8 cellular contexts compared by ENCODE assay signal in genomic region chr2:240561325-240561971, GRCh38. TPM values are rescaled to one million over a fixed set of nuclear protein-coding genes. Genes with fewer than 3 reads are reported as not detected.
DNase-seq lines count a peak whose midpoint lies in the region; FAIRE-seq and TF ChIP-seq lines count a peak whose summit lies in the region.

No MANE protein-coding gene starts in this region.

- no peak for FAIRE-seq in RCC 7860 (lab: Jason Lieb, UNC)

- H3K4me1 ChIP-seq in mucosa of rectum (ENCODE audit: control insufficient read depth in 2 of 2, insufficient read depth in 2 of 2, low read length in 2 of 2) = peaks cover 41% of the 10 kb centered on the region in 2 donors

- H3K27ac ChIP-seq in mucosa of rectum (ENCODE audit: low read depth in 2 of 2, low read length in 2 of 2) = peak overlapping the region; percentile 95 to 97

- H3K27me3 ChIP-seq in H7 (ENCODE audit: control insufficient read depth, insufficient read depth, low read length) = peaks cover 20% of the 10 kb centered on the region
- no peaks in the 10 kb centered on the region for H3K27me3 ChIP-seq in mucosa of rectum (ENCODE audit: control insufficient read depth in 2 of 2, insufficient read depth in 2 of 2, low read length in 2 of 2)

- H3K9ac ChIP-seq in mucosa of rectum (ENCODE audit: low read depth in 1 of 2, low read length in 2 of 2) = peak overlapping the region; percentile 79 to 92

- H3K9me3 ChIP-seq in mucosa of rectum (ENCODE audit: control insufficient read depth in 2 of 2, low read length in 2 of 2) = no peaks in the 10 kb centered on the region

- in situ Hi-C loops in GM13977 (cut with MboI; ENCODE audit: low pct_unique_long_range_greater_than_20kb, low sequenced_read_pairs, unreplicated experiment) = no loop called here

- TF ChIP-seq CTCF in GM10266 (IDR thresholded peaks at IDR 0.05; ENCODE audit: control insufficient read depth, insufficient read depth, low read depth, missing control alignments) = no peak
- no peak for TF ChIP-seq CTCF in GM13977 (IDR thresholded peaks at IDR 0.05; ENCODE audit: extremely low read depth, insufficient read depth, missing control alignments)

- H3K4me3 ChIP-seq in H7 (ENCODE audit: insufficient read depth, low read depth, low read length) = peak overlapping the region; percentile 46
- H3K4me3 ChIP-seq in mucosa of rectum (ENCODE audit: low read length in 2 of 2) = peak overlapping the region; percentile 77 to 87

- H3K36me3 ChIP-seq in H7 (replicated peaks; ENCODE audit: control insufficient read depth, insufficient read depth, low read length) = no peaks in the 10 kb centered on the region; the same call in 1 of the 2 replicates
- peaks cover 0 to 2% of the 10 kb centered on the region in 2 donors for H3K36me3 ChIP-seq in mucosa of rectum (ENCODE audit: control insufficient read depth in 2 of 2, insufficient read depth in 2 of 2, low read length in 2 of 2)

- DNase-seq in DMS53 (lab: John Stamatoyannopoulos, UW) = peak; percentile 76
- no peak for DNase-seq in H7
- peak; percentile 71 for DNase-seq in RCC 7860 (ENCODE audit: low spot score)
- DNase-seq in dermis blood vessel endothelial cell = peak; percentile 63
- no peak for DNase-seq in GM10266 (ENCODE audit: extremely low spot score)
- no peak for DNase-seq in activated CD4-positive, alpha-beta T cell treated with anti-CD3 and anti-CD28 coated beads, Interleukin-2, amount 50 U/mL, for 4 hours
- DNase-seq in GM13977 (ENCODE audit: low spot score) = no peak

RNA-seq across cellular contexts. Expression of gene DUSP28, which starts 1.3 kb away (rescaled TPM):
- 2.4 and 2.5 TPM in 2 replicates for total RNA-seq in H7 (2014; rRNA removed; shearing (Covaris generic))
- 1.9 and 2.4 TPM in 2 replicates for total RNA-seq in dermis blood vessel endothelial cell

RNA-seq across cellular contexts. Expression of gene ANKMY1, which starts 3.7 kb away (rescaled TPM):
- total RNA-seq in H7 (2014; rRNA removed; shearing (Covaris generic)) = 3.6 and 8.9 TPM in 2 replicates
- 6.3 and 6.8 TPM in 2 replicates for total RNA-seq in dermis blood vessel endothelial cell

RNA-seq across cellular contexts. Expression of gene RNPEPL1, which starts 6.8 kb away (rescaled TPM):
- total RNA-seq in H7 (2014; rRNA removed; shearing (Covaris generic)) = 10.3 and 15.2 TPM in 2 replicates
- 42.5 and 117 TPM in 2 replicates for total RNA-seq in dermis blood vessel endothelial cell

RNA-seq across cellular contexts. Expression of gene CAPN10, which starts 25.1 kb away (rescaled TPM):
- total RNA-seq in H7 (2014; rRNA removed; shearing (Covaris generic)) = 66.5 and 69.0 TPM in 2 replicates
- 31.0 and 40.8 TPM in 2 replicates for total RNA-seq in dermis blood vessel endothelial cell

Comparison
In these comparisons a context has a peak if more than half of its experiments do, and no peak if none do; other contexts are left out.
1. DNase-seq: peak in DMS53 (single experiment), RCC 7860 (single experiment) and dermis blood vessel endothelial cell (single experiment); none in H7 (single experiment), GM10266 (single experiment), activated CD4-positive, alpha-beta T cell treated with anti-CD3 and anti-CD28 coated beads, Interleukin-2, amount 50 U/mL, for 4 hours (0 of 2) and GM13977 (single experiment).